In genomic region chr7:64869912-64870562, GRCh38 we compare ENCODE assay signal across 21 cellular contexts.
"Had no signal": no experiment of that assay in that cellular context is flagged by ENCODE, and none has a peak within 500 bp of the region (broad histone marks: within the 10 kb centered on the region; RNA-seq: fewer than 3 reads in every experiment).

No MANE protein-coding gene starts in this region.

- H3K27me3 ChIP-seq: cardiac muscle cell, upper lobe of left lung had no signal

- H3K36me3 ChIP-seq: cardiac muscle cell, prostate gland, spleen, upper lobe of left lung had no signal

- H3K9me3 ChIP-seq: mucosa of descending colon, prostate gland had no signal

- H3K4me3 ChIP-seq: cardiac muscle cell, coronary artery, mucosa of descending colon, prostate gland, spleen, upper lobe of left lung had no signal

- DNase-seq: activated CD4-positive, alpha-beta T cell treated with anti-CD3 and anti-CD28 coated beads, Interleukin-2, amount 50 U/mL, for 48 hours; activated naive CD4-positive, alpha-beta T cell treated with anti-CD3 and anti-CD28 coated beads for 36 hours; activated T-cell treated with anti-CD3 and anti-CD28 coated beads, Interleukin-2, amount 50 U/mL, for 48 hours; effector CD4-positive, alpha-beta T cell; hippocampal formation; left colon; mammary epithelial cell; mucosa of descending colon; natural killer cell; nucleus accumbens; spleen; stimulated activated CD4-positive, alpha-beta T cell treated with anti-CD3 and anti-CD28 coated beads, Interleukin-2, amount 100 ng/mL, for 24 hours; stimulated activated naive CD4-positive, alpha-beta T cell; T-helper 2 cell had no signal

- H3K4me1 ChIP-seq: prostate gland, spleen, upper lobe of left lung had no signal

- ATAC-seq: activated CD4-positive, CD25-positive, alpha-beta regulatory T cell treated with anti-CD3 and anti-CD28 coated beads, Interleukin-2, amount 50 U/mL, for 24 hours; left colon; mucosa of descending colon; natural killer cell; sciatic nerve had no signal

- H3K27ac ChIP-seq: cardiac muscle cell, coronary artery, epithelial cell of prostate, prostate gland, spleen, upper lobe of left lung had no signal
